15 cellular contexts compared by ENCODE assay signal in the genomic region with DNA sequence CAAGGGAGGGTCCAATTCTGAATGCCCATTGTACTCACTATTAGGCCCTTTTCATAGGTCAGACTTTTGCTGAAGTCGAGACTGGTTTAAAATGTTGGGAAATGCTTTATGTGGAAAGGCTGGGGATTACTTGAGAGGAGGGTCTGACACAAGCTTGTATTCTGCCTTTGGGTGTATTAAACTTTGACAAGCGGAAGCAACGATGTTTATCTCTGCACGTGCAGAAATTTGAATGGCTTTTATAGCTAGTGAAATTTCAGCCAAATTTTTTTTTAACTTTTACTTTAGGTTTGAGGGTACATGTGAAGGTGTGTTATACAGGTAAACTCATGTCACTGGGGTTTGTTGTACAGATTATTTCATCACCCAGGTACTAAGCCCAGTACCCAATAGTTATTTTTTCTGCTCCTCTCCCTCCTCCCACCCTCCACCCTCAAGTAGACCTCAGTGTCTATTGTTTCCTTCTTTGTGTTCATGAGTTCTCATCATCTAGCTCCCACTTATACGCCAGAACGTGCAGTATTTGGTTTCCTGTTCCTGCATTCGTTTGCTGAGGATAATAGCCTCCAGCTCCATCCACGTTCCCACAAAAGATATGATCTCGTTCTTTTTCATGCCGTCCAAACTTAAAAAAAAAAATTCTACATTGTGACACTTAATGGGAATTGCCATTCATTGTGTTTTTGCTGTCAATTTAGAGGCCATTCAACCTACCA.
DNase-seq lines count a peak whose midpoint lies in the region; ATAC-seq and TF ChIP-seq lines count a peak whose summit lies in the region.
"Had no signal": no experiment of that assay in that cellular context is flagged by ENCODE, and none has a peak within 500 bp of the region (broad histone marks: within the 10 kb centered on the region; RNA-seq: fewer than 3 reads in every experiment).

No MANE protein-coding gene starts in this region.

- H3K27me3 Mint-ChIP-seq in T-helper 1 cell treated with Interleukin-12 subunit alpha and Interleukin-12 subunit beta and Interleukin-4 antibody, amounts not matched to agents 30 μg/mL and 1 μg/mL, for 36 hours (ENCODE audit: low read depth), result no peaks in the 10 kb centered on the region
- H3K27me3 Mint-ChIP-seq in natural killer cell treated with Interleukin-12 subunit alpha and Interleukin-12 subunit beta and Interleukin-15 and Interleukin-18, amount 100 ng/mL, for 72 hours, result no peaks in the 10 kb centered on the region
- H3K27me3 Mint-ChIP-seq in natural killer cell (ENCODE audit: low read depth in 2 of 2), result no peaks in the 10 kb centered on the region
- H3K27me3 Mint-ChIP-seq in type B pancreatic cell, result no peaks in the 10 kb centered on the region

- intact Hi-C loops in natural killer cell (cut with micrococcal nuclease), result no loop called here

- no peak for DNase-seq in T-helper 1 cell
- DNase-seq in natural killer cell treated with Interleukin-12 subunit alpha and Interleukin-12 subunit beta and Interleukin-15 and Interleukin-18, amount 100 ng/mL, for 72 hours (ENCODE audit: low spot score), result no peak
- no peak for DNase-seq in natural killer cell
- DNase-seq in epithelial cell of prostate (ENCODE audit: low read depth, low spot score), result no peak
- no peak for DNase-seq in type B pancreatic cell (ENCODE audit: extremely low spot score, unreplicated experiment)
- no peak for DNase-seq in NCI-H510A treated with DMSO at 0.1 percent for 48 hours (lab: John Stamatoyannopoulos, UW)
- DNase-seq: 8988T, MV-4-11, NCI-H1417 treated with DMSO at 0.1 percent for 48 hours, NCI-H2081, NCI-H226, NCI-H526 treated with DMSO at 0.1 percent for 48 hours had no signal

- peak overlapping the region; percentile 6 for H3K27ac ChIP-seq in epithelial cell of prostate
- H3K27ac ChIP-seq: BLaER1 treated with 17β-estradiol and CSF1 and Interleukin-3, amounts not matched to agents 10 nM and 100 nM had no signal

- H3K9me3 Mint-ChIP-seq in T-helper 1 cell treated with Interleukin-12 subunit alpha and Interleukin-12 subunit beta and Interleukin-4 antibody, amounts not matched to agents 30 μg/mL and 1 μg/mL, for 36 hours, result peaks cover 16% of the 10 kb centered on the region
- no peaks in the 10 kb centered on the region for H3K9me3 Mint-ChIP-seq in natural killer cell treated with Interleukin-12 subunit alpha and Interleukin-12 subunit beta and Interleukin-15 and Interleukin-18, amount 100 ng/mL, for 72 hours
- H3K9me3 Mint-ChIP-seq in natural killer cell (peaks cover 0 to 4% of the 10 kb centered on the region in 2 donors), type B pancreatic cell (peaks cover under 1% of the 10 kb centered on the region)

- TF ChIP-seq CTCF in natural killer cell (IDR thresholded peaks at IDR 0.05) (no peak), type B pancreatic cell (conservative IDR thresholded peaks at IDR 0.05) (no peak)

- H3K36me3 Mint-ChIP-seq in T-helper 1 cell treated with Interleukin-12 subunit alpha and Interleukin-12 subunit beta and Interleukin-4 antibody, amounts not matched to agents 30 μg/mL and 1 μg/mL, for 36 hours (ENCODE audit: low read depth), result peaks cover 46% of the 10 kb centered on the region
- H3K36me3 Mint-ChIP-seq in natural killer cell treated with Interleukin-12 subunit alpha and Interleukin-12 subunit beta and Interleukin-15 and Interleukin-18, amount 100 ng/mL, for 72 hours, result peaks cover 25% of the 10 kb centered on the region
- no peaks in the 10 kb centered on the region for H3K36me3 Mint-ChIP-seq in natural killer cell
- H3K36me3 Mint-ChIP-seq in type B pancreatic cell, result peaks cover 17% of the 10 kb centered on the region

- peak overlapping the region; percentile 26 for H3K4me3 Mint-ChIP-seq in T-helper 1 cell treated with Interleukin-12 subunit alpha and Interleukin-12 subunit beta and Interleukin-4 antibody, amounts not matched to agents 30 μg/mL and 1 μg/mL, for 36 hours
- peak overlapping the region; percentile 57 for H3K4me3 Mint-ChIP-seq in natural killer cell treated with Interleukin-12 subunit alpha and Interleukin-12 subunit beta and Interleukin-15 and Interleukin-18, amount 100 ng/mL, for 72 hours
- H3K4me3 Mint-ChIP-seq in natural killer cell (no peak overlapping the region), type B pancreatic cell (no peak overlapping the region)

- ATAC-seq in natural killer cell treated with Interleukin-12 subunit alpha and Interleukin-12 subunit beta and Interleukin-15 and Interleukin-18, amount 100 ng/mL, for 72 hours, result no peak
- ATAC-seq in natural killer cell (no peak), GM21360 (IDR thresholded peaks at IDR 0.05; ENCODE audit: unreplicated experiment) (no peak)

- H3K4me1 Mint-ChIP-seq in T-helper 1 cell treated with Interleukin-12 subunit alpha and Interleukin-12 subunit beta and Interleukin-4 antibody, amounts not matched to agents 30 μg/mL and 1 μg/mL, for 36 hours (ENCODE audit: low read depth), result peaks cover 67% of the 10 kb centered on the region
- peaks cover 66 to 69% of the 10 kb centered on the region in 2 donors for H3K4me1 Mint-ChIP-seq in natural killer cell treated with Interleukin-12 subunit alpha and Interleukin-12 subunit beta and Interleukin-15 and Interleukin-18, amount 100 ng/mL, for 72 hours (ENCODE audit: low read depth in 2 of 2)
- H3K4me1 Mint-ChIP-seq in natural killer cell, result peaks cover 71 to 76% of the 10 kb centered on the region in 2 donors
- H3K4me1 Mint-ChIP-seq in type B pancreatic cell (ENCODE audit: unreplicated experiment), result peaks cover 19% of the 10 kb centered on the region

- H3K27ac Mint-ChIP-seq in T-helper 1 cell treated with Interleukin-12 subunit alpha and Interleukin-12 subunit beta and Interleukin-4 antibody, amounts not matched to agents 30 μg/mL and 1 μg/mL, for 36 hours, result peak overlapping the region; percentile 79
- H3K27ac Mint-ChIP-seq in natural killer cell treated with Interleukin-12 subunit alpha and Interleukin-12 subunit beta and Interleukin-15 and Interleukin-18, amount 100 ng/mL, for 72 hours, result peak overlapping the region; percentile 58 to 86
- H3K27ac Mint-ChIP-seq in natural killer cell (peak overlapping the region in 1 of 2 donors; percentile 33), type B pancreatic cell (peak overlapping the region; percentile 72)

Comparison
In these comparisons a context has a peak if more than half of its experiments do, and no peak if none do; other contexts are left out.
1. H3K4me3 Mint-ChIP-seq: peak in T-helper 1 cell treated with Interleukin-12 subunit alpha and Interleukin-12 subunit beta and Interleukin-4 antibody, amounts not matched to agents 30 μg/mL and 1 μg/mL, for 36 hours (single experiment) and natural killer cell treated with Interleukin-12 subunit alpha and Interleukin-12 subunit beta and Interleukin-15 and Interleukin-18, amount 100 ng/mL, for 72 hours (single experiment); none in natural killer cell (single experiment) and type B pancreatic cell (single experiment).